ENCODE assay signal across 10 cellular contexts in the genomic region with DNA sequence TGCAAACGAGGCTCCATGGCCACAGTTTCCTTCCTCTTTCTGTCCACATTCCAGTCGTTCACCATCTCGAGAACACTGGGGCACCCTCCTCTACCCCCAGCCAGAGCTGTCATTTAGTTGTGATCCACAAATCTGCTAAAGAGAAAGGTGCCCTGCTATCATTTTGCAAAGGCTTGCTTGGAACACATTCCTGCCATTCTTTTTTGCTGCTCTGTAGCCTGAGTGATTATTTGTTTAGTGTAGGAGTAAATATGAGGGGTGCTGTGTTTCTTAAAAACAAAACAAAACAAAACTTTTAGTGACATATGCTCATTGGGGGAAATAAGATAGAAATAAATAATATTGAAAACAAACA.
DNase-seq lines count a peak whose midpoint lies in the region; ATAC-seq and TF ChIP-seq lines count a peak whose summit lies in the region.
"Had no signal": no experiment of that assay in that cellular context is flagged by ENCODE, and none has a peak within 500 bp of the region (broad histone marks: within the 10 kb centered on the region; RNA-seq: fewer than 3 reads in every experiment).

No MANE protein-coding gene starts in this region.

- H3K27ac Mint-ChIP-seq in T-helper 17 cell: peak overlapping the region; percentile 3

- H3K9ac ChIP-seq in HCT116 (ENCODE audit: low read length) (no peak overlapping the region), skeletal muscle satellite cell (ENCODE audit: low read depth, low read length) (peak overlapping the region; percentile 53)

- TF ChIP-seq RAD21 in HCT116 (IDR thresholded peaks at IDR 0.05; ENCODE audit: low read depth): no peak

- H3K27ac ChIP-seq in HCT116 (ENCODE audit: low read depth, low read length): no peak overlapping the region
- peak overlapping the region; percentile 19 for H3K27ac ChIP-seq in foreskin keratinocyte

- peak overlapping the region; percentile 31 for H3K4me3 Mint-ChIP-seq in T-helper 17 cell

- intact Hi-C loops in HCT116 (cut with micrococcal nuclease): no loop called here

- H3K36me3 ChIP-seq in HCT116 (ENCODE audit: control insufficient read depth in 1 of 2, insufficient read depth in 2 of 2, low read length in 2 of 2) (no peaks in the 10 kb centered on the region), skeletal muscle satellite cell (ENCODE audit: insufficient read depth, low read length) (no peaks in the 10 kb centered on the region)

- CTCF ChIA-PET in HCT116 (lab: Charles Lee): no interaction called here

- H3K27me3 ChIP-seq in HCT116 (ENCODE audit: insufficient read depth, low read length) (no peaks in the 10 kb centered on the region), foreskin keratinocyte (no peaks in the 10 kb centered on the region), skeletal muscle satellite cell (ENCODE audit: control insufficient read depth, insufficient read depth, low read length) (no peaks in the 10 kb centered on the region)

- RAD21 ChIA-PET in HCT116 (lab: Charles Lee; ENCODE audit: low non-redundant PET in 1 of 2, low total read pairs in 2 of 2, uncharacterized antibody in 2 of 2, unreplicated experiment in 2 of 2): no interaction called here

- H3K4me2 ChIP-seq in HCT116 (ENCODE audit: low read length) (peak overlapping the region; percentile 61), skeletal muscle satellite cell (ENCODE audit: low read length) (peak overlapping the region; percentile 74)

- no peaks in the 10 kb centered on the region for H4K20me1 ChIP-seq in HCT116 (ENCODE audit: insufficient read depth)

- DNase-seq in HCT116 (ENCODE audit: low read depth, low spot score): no peak
- no peak for DNase-seq in T-helper 17 cell
- no peak for DNase-seq in foreskin keratinocyte
- no peak for DNase-seq in amniotic stem cell (lab: John Stamatoyannopoulos, UW)
- DNase-seq in H4 (ENCODE audit: low spot score): no peak
- DNase-seq: NCI-H2081 treated with DMSO at 0.1 percent for 48 hours, Right ventricle myocardium superior had no signal

- peaks cover 34% of the 10 kb centered on the region for H3K4me1 Mint-ChIP-seq in T-helper 17 cell

- H3K79me2 ChIP-seq in HCT116 (ENCODE audit: insufficient read depth, low read length): no peaks in the 10 kb centered on the region

- H3K9me3 ChIP-seq in HCT116 (ENCODE audit: control insufficient read depth in 1 of 2, insufficient read depth in 1 of 2, low read depth in 1 of 2, low read length in 2 of 2) (no peaks in the 10 kb centered on the region), T-helper 17 cell (ENCODE audit: control insufficient read depth, low read length, poor library complexity, severe bottlenecking) (no peaks in the 10 kb centered on the region), skeletal muscle satellite cell (replicated peaks; ENCODE audit: low read length) (no peaks in the 10 kb centered on the region)

- H3K9me2 ChIP-seq in HCT116 (ENCODE audit: insufficient read depth): no peaks in the 10 kb centered on the region

- ATAC-seq in HCT116: no peak
- ATAC-seq in T-helper 17 cell: no peak
- ATAC-seq in foreskin keratinocyte: no peak
- no peak for ATAC-seq in HG02623 (IDR thresholded peaks at IDR 0.05; ENCODE audit: unreplicated experiment)
- no peak for ATAC-seq in HG03520 (IDR thresholded peaks at IDR 0.05; ENCODE audit: unreplicated experiment)

- H2AFZ ChIP-seq in HCT116 (ENCODE audit: low read depth, low read length, poor library complexity, severe bottlenecking): no peak overlapping the region

- H3K4me1 ChIP-seq in HCT116 (ENCODE audit: control insufficient read depth in 1 of 2, insufficient read depth in 2 of 2, low read length in 2 of 2): peaks cover 32 to 61% of the 10 kb centered on the region in 2 experiments
- peaks cover 31% of the 10 kb centered on the region for H3K4me1 ChIP-seq in foreskin keratinocyte
- H3K4me1 ChIP-seq in skeletal muscle satellite cell (ENCODE audit: control insufficient read depth, insufficient read depth, low read length): peaks cover 47% of the 10 kb centered on the region

- H3K36me3 Mint-ChIP-seq in T-helper 17 cell (ENCODE audit: low read depth): peaks cover 4% of the 10 kb centered on the region

- POLR2A ChIA-PET in HCT116 (lab: Charles Lee): no interaction called here

- no TSS peak for BruUV-seq in HCT116 (replicated peaks; lab: Mats Ljungman, UMichigan)

- no peak for TF ChIP-seq POLR2A in HCT116 (IDR thresholded peaks at IDR 0.05; ENCODE audit: borderline replicate concordance, extremely low read depth, insufficient read depth, insufficient read length)

- H3K4me3 ChIP-seq in HCT116 (replicated peaks in 1 of 2; ENCODE audit: low read depth in 1 of 2, low read length in 2 of 2): no peak overlapping the region
- peak overlapping the region; percentile 32 for H3K4me3 ChIP-seq in skeletal muscle satellite cell (ENCODE audit: low read length)

- H3K27me3 Mint-ChIP-seq in T-helper 17 cell: no peaks in the 10 kb centered on the region

- no peak for TF ChIP-seq CTCF in HCT116 (IDR thresholded peaks at IDR 0.05 in 2 of 3, conservative IDR thresholded peaks at IDR 0.05 in 1 of 3; ENCODE audit: borderline replicate concordance in 1 of 3, insufficient read depth in 1 of 3, low read depth in 2 of 3, low read length in 2 of 3)
- TF ChIP-seq CTCF in foreskin keratinocyte (conservative IDR thresholded peaks at IDR 0.05): no peak

TF ChIP-seq in HCT116, 20 proteins besides CTCF, POLR2A, EP300 and RAD21:
- TF ChIP-seq, protein P1, sequence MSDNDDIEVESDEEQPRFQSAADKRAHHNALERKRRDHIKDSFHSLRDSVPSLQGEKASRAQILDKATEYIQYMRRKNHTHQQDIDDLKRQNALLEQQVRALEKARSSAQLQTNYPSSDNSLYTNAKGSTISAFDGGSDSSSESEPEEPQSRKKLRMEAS (IDR thresholded peaks at IDR 0.05): no peak
- no peak for TF ChIP-seq ELF1 (IDR thresholded peaks at IDR 0.05; ENCODE audit: borderline replicate concordance, low read depth)
- no peak for TF ChIP-seq SIN3A (IDR thresholded peaks at IDR 0.05; ENCODE audit: low read depth)
- TF ChIP-seq FOSL1 (IDR thresholded peaks at IDR 0.05; ENCODE audit: low read depth): no peak
- TF ChIP-seq, protein P2, sequence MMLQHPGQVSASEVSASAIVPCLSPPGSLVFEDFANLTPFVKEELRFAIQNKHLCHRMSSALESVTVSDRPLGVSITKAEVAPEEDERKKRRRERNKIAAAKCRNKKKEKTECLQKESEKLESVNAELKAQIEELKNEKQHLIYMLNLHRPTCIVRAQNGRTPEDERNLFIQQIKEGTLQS (IDR thresholded peaks at IDR 0.05): no peak
- no peak for TF ChIP-seq EZH2phosphoT487 (IDR thresholded peaks at IDR 0.05; ENCODE audit: borderline replicate concordance)
- TF ChIP-seq, protein P3, sequence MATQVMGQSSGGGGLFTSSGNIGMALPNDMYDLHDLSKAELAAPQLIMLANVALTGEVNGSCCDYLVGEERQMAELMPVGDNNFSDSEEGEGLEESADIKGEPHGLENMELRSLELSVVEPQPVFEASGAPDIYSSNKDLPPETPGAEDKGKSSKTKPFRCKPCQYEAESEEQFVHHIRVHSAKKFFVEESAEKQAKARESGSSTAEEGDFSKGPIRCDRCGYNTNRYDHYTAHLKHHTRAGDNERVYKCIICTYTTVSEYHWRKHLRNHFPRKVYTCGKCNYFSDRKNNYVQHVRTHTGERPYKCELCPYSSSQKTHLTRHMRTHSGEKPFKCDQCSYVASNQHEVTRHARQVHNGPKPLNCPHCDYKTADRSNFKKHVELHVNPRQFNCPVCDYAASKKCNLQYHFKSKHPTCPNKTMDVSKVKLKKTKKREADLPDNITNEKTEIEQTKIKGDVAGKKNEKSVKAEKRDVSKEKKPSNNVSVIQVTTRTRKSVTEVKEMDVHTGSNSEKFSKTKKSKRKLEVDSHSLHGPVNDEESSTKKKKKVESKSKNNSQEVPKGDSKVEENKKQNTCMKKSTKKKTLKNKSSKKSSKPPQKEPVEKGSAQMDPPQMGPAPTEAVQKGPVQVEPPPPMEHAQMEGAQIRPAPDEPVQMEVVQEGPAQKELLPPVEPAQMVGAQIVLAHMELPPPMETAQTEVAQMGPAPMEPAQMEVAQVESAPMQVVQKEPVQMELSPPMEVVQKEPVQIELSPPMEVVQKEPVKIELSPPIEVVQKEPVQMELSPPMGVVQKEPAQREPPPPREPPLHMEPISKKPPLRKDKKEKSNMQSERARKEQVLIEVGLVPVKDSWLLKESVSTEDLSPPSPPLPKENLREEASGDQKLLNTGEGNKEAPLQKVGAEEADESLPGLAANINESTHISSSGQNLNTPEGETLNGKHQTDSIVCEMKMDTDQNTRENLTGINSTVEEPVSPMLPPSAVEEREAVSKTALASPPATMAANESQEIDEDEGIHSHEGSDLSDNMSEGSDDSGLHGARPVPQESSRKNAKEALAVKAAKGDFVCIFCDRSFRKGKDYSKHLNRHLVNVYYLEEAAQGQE (IDR thresholded peaks at IDR 0.05; ENCODE audit: low read depth): no peak
- no peak for TF ChIP-seq JUND (IDR thresholded peaks at IDR 0.05)
- TF ChIP-seq ZFX (IDR thresholded peaks at IDR 0.05): no peak
- TF ChIP-seq POLR2AphosphoS5 (IDR thresholded peaks at IDR 0.05; ENCODE audit: low read depth, low read length): no peak
- no peak for TF ChIP-seq TCF7L2 (IDR thresholded peaks at IDR 0.05; ENCODE audit: borderline replicate concordance, extremely low read depth, insufficient read depth, insufficient read length)
- TF ChIP-seq CEBPB (IDR thresholded peaks at IDR 0.05; ENCODE audit: low read depth): no peak
- TF ChIP-seq EZH2 (IDR thresholded peaks at IDR 0.05): no peak
- TF ChIP-seq SP1 (IDR thresholded peaks at IDR 0.05; ENCODE audit: low read depth): no peak
- no peak for TF ChIP-seq ZNF274 (IDR thresholded peaks at IDR 0.05; ENCODE audit: low read depth, low read length)
- no peak for TF ChIP-seq YY1 (IDR thresholded peaks at IDR 0.05; ENCODE audit: extremely low read depth, insufficient replicate concordance, low read depth, low read length)
- TF ChIP-seq SRF (IDR thresholded peaks at IDR 0.05; ENCODE audit: low read depth): no peak
